Comparison of ENCODE assay signal across 1 cellular context in genomic region chr17:75500419-75501216, GRCh38.
TF ChIP-seq lines count a peak whose summit lies in the region.

No MANE protein-coding gene starts in this region.

TF ChIP-seq in SK-N-SH, 30 proteins besides CTCF, POLR2A, EP300 and RAD21 (continued from another document):
- TF ChIP-seq FOSL2 (IDR thresholded peaks at IDR 0.05; ENCODE audit: borderline replicate concordance, low read depth) (no peak), TAF1 (IDR thresholded peaks at IDR 0.05; ENCODE audit: borderline replicate concordance, low read depth, low read length) (no peak), CHD2 (IDR thresholded peaks at IDR 0.05; ENCODE audit: low read length, partially characterized antibody) (no peak), JUND (IDR thresholded peaks at IDR 0.05) (no peak), YY1 (IDR thresholded peaks at IDR 0.05; ENCODE audit: low read depth) (no peak), MAX (IDR thresholded peaks at IDR 0.05; ENCODE audit: low read depth) (no peak), NFIC (IDR thresholded peaks at IDR 0.05; ENCODE audit: borderline replicate concordance) (no peak)
- TF ChIP-seq, protein P1, sequence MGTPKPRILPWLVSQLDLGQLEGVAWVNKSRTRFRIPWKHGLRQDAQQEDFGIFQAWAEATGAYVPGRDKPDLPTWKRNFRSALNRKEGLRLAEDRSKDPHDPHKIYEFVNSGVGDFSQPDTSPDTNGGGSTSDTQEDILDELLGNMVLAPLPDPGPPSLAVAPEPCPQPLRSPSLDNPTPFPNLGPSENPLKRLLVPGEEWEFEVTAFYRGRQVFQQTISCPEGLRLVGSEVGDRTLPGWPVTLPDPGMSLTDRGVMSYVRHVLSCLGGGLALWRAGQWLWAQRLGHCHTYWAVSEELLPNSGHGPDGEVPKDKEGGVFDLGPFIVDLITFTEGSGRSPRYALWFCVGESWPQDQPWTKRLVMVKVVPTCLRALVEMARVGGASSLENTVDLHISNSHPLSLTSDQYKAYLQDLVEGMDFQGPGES (IDR thresholded peaks at IDR 0.05; ENCODE audit: low read depth, low read length): no peak
